18 cellular contexts compared by ENCODE assay signal in genomic region chr1:156654700-156655099, GRCh38. TPM values are rescaled to one million over a fixed set of nuclear protein-coding genes. Genes with fewer than 3 reads are reported as not detected.
"Had no signal": no experiment of that assay in that cellular context is flagged by ENCODE, and none has a peak within 500 bp of the region (broad histone marks: within the 10 kb centered on the region; RNA-seq: fewer than 3 reads in every experiment).

No MANE protein-coding gene starts in this region.

- H3K27me3 ChIP-seq: ascending aorta, breast epithelium had no signal

- H3K9me3 Mint-ChIP-seq: activated naive CD4-positive, alpha-beta T cell treated with anti-CD3 and anti-CD28 coated beads for 36 hours; activated T-helper 2 cell treated with anti-CD3 and anti-CD28 coated beads, Interferon-gamma antibody, Interleukin-2, Interleukin-4, amounts not matched to agents 10 μg/mL and 5 μg/mL and 100 μg/mL, durations not matched to agents 14 hours and 24 hours and 36 hours; neural progenitor cell had no signal

- FAIRE-seq: keratinocyte had no signal

- H3K36me3 ChIP-seq: ascending aorta, breast epithelium, gastroesophageal sphincter, left lung, neural progenitor cell had no signal

- H3K4me3 ChIP-seq: ascending aorta, breast epithelium, gastroesophageal sphincter, left lung, neural progenitor cell had no signal

- H3K79me2 ChIP-seq: parathyroid adenoma had no signal

- H3K9me3 ChIP-seq: ascending aorta, breast epithelium, gastroesophageal sphincter, left lung had no signal

- H3K9ac ChIP-seq: neural progenitor cell, parathyroid adenoma had no signal

- H3K36me3 Mint-ChIP-seq: activated CD8-positive, alpha-beta memory T cell treated with anti-CD3 and anti-CD28 coated beads, Interleukin-2, amount 10 ng/mL, durations not matched to agents 7 days and 5 days; neural progenitor cell had no signal

- H3K4me1 ChIP-seq: parathyroid adenoma had no signal

- ATAC-seq: activated CD8-positive, alpha-beta memory T cell treated with anti-CD3 and anti-CD28 coated beads, Interleukin-2, amount 10 ng/mL, durations not matched to agents 7 days and 5 days; gastroesophageal sphincter; left lung had no signal

- DNase-seq: activated CD4-positive, alpha-beta T cell treated with anti-CD3 and anti-CD28 coated beads for 1 hour; activated CD4-positive, alpha-beta T cell treated with anti-CD3 and anti-CD28 coated beads, Interleukin-2, amount 50 U/mL, for 48 hours; activated CD8-positive, alpha-beta memory T cell treated with anti-CD3 and anti-CD28 coated beads, Interleukin-2, amount 10 ng/mL, durations not matched to agents 7 days and 5 days; activated naive CD4-positive, alpha-beta T cell treated with anti-CD3 and anti-CD28 coated beads for 36 hours; activated T-cell treated with anti-CD3 and anti-CD28 coated beads, Interleukin-2, amount 50 U/mL, for 1 hour; dermis blood vessel endothelial cell; left lung; mammary epithelial cell; stimulated activated CD4-positive, alpha-beta T cell treated with anti-CD3 and anti-CD28 coated beads, Interleukin-1b, Interleukin-23, amount 100 ng/mL, for 48 hours; T-helper 9 cell had no signal

- H3K4me3 Mint-ChIP-seq: activated CD8-positive, alpha-beta memory T cell treated with anti-CD3 and anti-CD28 coated beads, Interleukin-2, amount 10 ng/mL, durations not matched to agents 7 days and 5 days; activated naive CD4-positive, alpha-beta T cell treated with anti-CD3 and anti-CD28 coated beads for 36 hours; neural progenitor cell had no signal

- H3K27ac ChIP-seq: ascending aorta, breast epithelium, gastroesophageal sphincter, left lung, neural progenitor cell, parathyroid adenoma had no signal

- H3K4me2 ChIP-seq: neural progenitor cell had no signal

- H2AFZ ChIP-seq: neural progenitor cell, parathyroid adenoma had no signal

- H3K27ac Mint-ChIP-seq: activated CD8-positive, alpha-beta memory T cell treated with anti-CD3 and anti-CD28 coated beads, Interleukin-2, amount 10 ng/mL, durations not matched to agents 7 days and 5 days; activated naive CD4-positive, alpha-beta T cell treated with anti-CD3 and anti-CD28 coated beads for 36 hours; activated T-helper 2 cell treated with anti-CD3 and anti-CD28 coated beads, Interferon-gamma antibody, Interleukin-2, Interleukin-4, amounts not matched to agents 10 μg/mL and 5 μg/mL and 100 μg/mL, durations not matched to agents 14 hours and 24 hours and 36 hours; neural progenitor cell had no signal

RNA-seq across cellular contexts. Expression of gene BCAN, which starts 12.8 kb away (rescaled TPM):
- total RNA-seq: activated naive CD4-positive, alpha-beta T cell treated with anti-CD3 and anti-CD28 coated beads for 36 hours; activated T-helper 2 cell treated with anti-CD3 and anti-CD28 coated beads, Interferon-gamma antibody, Interleukin-2, Interleukin-4, amounts not matched to agents 10 μg/mL and 5 μg/mL and 100 μg/mL, durations not matched to agents 14 hours and 24 hours and 36 hours; ascending aorta; dermis blood vessel endothelial cell; epithelial cell of proximal tubule; mammary epithelial cell had no signal
- polyA plus RNA-seq: keratinocyte, mammary epithelial cell had no signal

RNA-seq across cellular contexts. Expression of gene NES, which starts 22.5 kb away (rescaled TPM):
- total RNA-seq: activated CD8-positive, alpha-beta memory T cell treated with anti-CD3 and anti-CD28 coated beads, Interleukin-2, amount 10 ng/mL, durations not matched to agents 7 days and 5 days; activated naive CD4-positive, alpha-beta T cell treated with anti-CD3 and anti-CD28 coated beads for 36 hours; activated T-helper 2 cell treated with anti-CD3 and anti-CD28 coated beads, Interferon-gamma antibody, Interleukin-2, Interleukin-4, amounts not matched to agents 10 μg/mL and 5 μg/mL and 100 μg/mL, durations not matched to agents 14 hours and 24 hours and 36 hours had no signal
- polyA plus RNA-seq: keratinocyte had no signal

RNA-seq across cellular contexts. Expression of gene HAPLN2, which starts 35.5 kb away (rescaled TPM):
- total RNA-seq: activated CD8-positive, alpha-beta memory T cell treated with anti-CD3 and anti-CD28 coated beads, Interleukin-2, amount 10 ng/mL, durations not matched to agents 7 days and 5 days; activated T-helper 2 cell treated with anti-CD3 and anti-CD28 coated beads, Interferon-gamma antibody, Interleukin-2, Interleukin-4, amounts not matched to agents 10 μg/mL and 5 μg/mL and 100 μg/mL, durations not matched to agents 14 hours and 24 hours and 36 hours; breast epithelium; dermis blood vessel endothelial cell; epithelial cell of proximal tubule; mammary epithelial cell had no signal
- polyA plus RNA-seq: keratinocyte, mammary epithelial cell had no signal

RNA-seq across cellular contexts. Expression of gene CRABP2, which starts 50.7 kb away (rescaled TPM):
- total RNA-seq: ascending aorta had no signal
